30 cellular contexts compared by ENCODE assay signal in the genomic region with DNA sequence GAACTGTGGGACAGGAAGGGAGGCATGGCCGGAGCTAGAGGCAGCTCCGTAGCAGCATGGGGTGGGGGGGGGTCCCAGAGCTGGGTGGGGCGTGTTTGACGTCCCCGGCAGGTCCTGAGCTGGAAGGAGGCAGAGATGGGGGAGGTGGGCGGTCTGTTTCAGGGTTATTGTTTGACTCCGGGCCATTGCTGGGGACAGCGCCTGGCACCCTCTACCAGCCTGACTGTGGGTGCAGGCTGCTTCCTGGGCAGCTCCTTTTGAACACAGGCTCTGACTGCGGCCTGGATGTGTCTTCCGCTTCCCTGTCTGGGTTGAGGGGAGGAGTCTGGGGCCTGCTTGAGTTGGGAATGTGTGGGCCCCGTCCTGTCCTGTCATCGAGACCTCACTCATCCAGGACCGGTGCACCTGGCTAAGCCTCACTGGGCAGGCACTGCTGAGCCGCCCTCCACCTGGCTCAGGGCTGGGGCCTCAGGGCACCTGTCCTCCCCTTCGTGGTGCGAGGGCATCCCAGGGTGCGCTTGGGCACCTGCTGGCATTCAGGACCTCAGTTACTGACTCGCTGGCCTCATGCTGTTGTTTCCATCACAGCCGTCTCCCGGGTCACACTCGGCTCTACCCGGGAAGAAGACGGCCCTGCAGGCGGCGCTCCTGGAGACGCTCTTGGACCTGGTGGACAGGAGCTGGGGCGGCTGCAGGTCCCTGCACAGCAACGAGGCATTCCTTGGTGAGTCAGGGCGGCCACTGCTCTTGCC. TPM values are rescaled to one million over a fixed set of nuclear protein-coding genes. Genes with fewer than 3 reads are reported as not detected.
"Had no signal": no experiment of that assay in that cellular context is flagged by ENCODE, and none has a peak within 500 bp of the region (broad histone marks: within the 10 kb centered on the region; RNA-seq: fewer than 3 reads in every experiment).

No MANE protein-coding gene starts in this region.

- H3K4me1 ChIP-seq: breast epithelium, esophagus squamous epithelium, left lung, thyroid gland had no signal

- H3K4me3 ChIP-seq: breast epithelium, esophagus squamous epithelium, left lung, lung, mucosa of descending colon, thyroid gland had no signal

- H3K9ac ChIP-seq: SK-N-SH had no signal

- ATAC-seq: left lung had no signal

- H3K27ac ChIP-seq: breast epithelium, epithelial cell of prostate, esophagus squamous epithelium, left lung, neutrophil, thyroid gland had no signal

- H3K4me1 Mint-ChIP-seq: activated CD4-positive, alpha-beta memory T cell treated with anti-CD3 and anti-CD28 coated beads, Interleukin-2, amount 10 ng/mL, durations not matched to agents 7 days and 5 days; activated CD4-positive, alpha-beta T cell treated with anti-CD3 and anti-CD28 coated beads, Interleukin-2, amount 10 ng/mL, durations not matched to agents 24 days and 14 days; central memory CD8-positive, alpha-beta T cell; nephron had no signal

- H3K36me3 ChIP-seq: breast epithelium had no signal

- H3K4me3 Mint-ChIP-seq: activated CD4-positive, alpha-beta memory T cell treated with anti-CD3 and anti-CD28 coated beads, Interleukin-2, amount 10 ng/mL, durations not matched to agents 7 days and 5 days; activated CD4-positive, alpha-beta T cell treated with anti-CD3 and anti-CD28 coated beads, Interleukin-2, amount 10 ng/mL, durations not matched to agents 24 days and 14 days; activated T-helper 1 cell treated with anti-CD3 and anti-CD28 coated beads, Interleukin-12 subunit alpha, Interleukin-12 subunit beta, Interleukin-2, Interleukin-4 antibody, amounts not matched to agents 30 ng/mL and 10 ng/mL and 1 ng/mL, durations not matched to agents 14 hours and 24 hours and 36 hours; central memory CD8-positive, alpha-beta T cell; nephron; stimulated activated naive CD8-positive, alpha-beta T cell treated with anti-CD3 and anti-CD28 coated beads, Interleukin-15, Interleukin-2, amounts not matched to agents 100 ng/mL and 50 ng/mL, for 24 hours; T-helper 1 cell treated with Interleukin-12 subunit alpha and Interleukin-12 subunit beta and Interleukin-4 antibody, amounts not matched to agents 30 μg/mL and 1 μg/mL, for 36 hours had no signal

- H3K9me3 Mint-ChIP-seq: activated CD4-positive, alpha-beta memory T cell treated with anti-CD3 and anti-CD28 coated beads, Interleukin-2, amount 10 ng/mL, durations not matched to agents 7 days and 5 days; activated CD4-positive, alpha-beta T cell treated with anti-CD3 and anti-CD28 coated beads, Interleukin-2, amount 10 ng/mL, durations not matched to agents 24 days and 14 days; activated T-helper 1 cell treated with anti-CD3 and anti-CD28 coated beads, Interleukin-12 subunit alpha, Interleukin-12 subunit beta, Interleukin-2, Interleukin-4 antibody, amounts not matched to agents 30 ng/mL and 10 ng/mL and 1 ng/mL, durations not matched to agents 14 hours and 24 hours and 36 hours; central memory CD8-positive, alpha-beta T cell; nephron; stimulated activated naive CD8-positive, alpha-beta T cell treated with anti-CD3 and anti-CD28 coated beads, Interleukin-15, Interleukin-2, amounts not matched to agents 100 ng/mL and 50 ng/mL, for 24 hours; T-helper 1 cell treated with Interleukin-12 subunit alpha and Interleukin-12 subunit beta and Interleukin-4 antibody, amounts not matched to agents 30 μg/mL and 1 μg/mL, for 36 hours had no signal

- H3K4me2 ChIP-seq: SK-N-SH had no signal

- FAIRE-seq: colon, endometrium, TTC549 had no signal

- H3K27ac Mint-ChIP-seq: activated CD4-positive, alpha-beta memory T cell treated with anti-CD3 and anti-CD28 coated beads, Interleukin-2, amount 10 ng/mL, durations not matched to agents 7 days and 5 days; activated CD4-positive, alpha-beta T cell treated with anti-CD3 and anti-CD28 coated beads, Interleukin-2, amount 10 ng/mL, durations not matched to agents 24 days and 14 days; activated T-helper 1 cell treated with anti-CD3 and anti-CD28 coated beads, Interleukin-12 subunit alpha, Interleukin-12 subunit beta, Interleukin-2, Interleukin-4 antibody, amounts not matched to agents 30 ng/mL and 10 ng/mL and 1 ng/mL, durations not matched to agents 14 hours and 24 hours and 36 hours; nephron; progenitor cell of endocrine pancreas; stimulated activated naive CD8-positive, alpha-beta T cell treated with anti-CD3 and anti-CD28 coated beads, Interleukin-15, Interleukin-2, amounts not matched to agents 100 ng/mL and 50 ng/mL, for 24 hours; T-helper 1 cell treated with Interleukin-12 subunit alpha and Interleukin-12 subunit beta and Interleukin-4 antibody, amounts not matched to agents 30 μg/mL and 1 μg/mL, for 36 hours had no signal

- H3K27me3 ChIP-seq: breast epithelium, esophagus squamous epithelium, left lung, neutrophil, thyroid gland had no signal

- H3K9me3 ChIP-seq: breast epithelium, esophagus squamous epithelium, mucosa of descending colon, neutrophil, SK-N-SH, thyroid gland had no signal

- H3K27me3 Mint-ChIP-seq: activated CD4-positive, alpha-beta memory T cell treated with anti-CD3 and anti-CD28 coated beads, Interleukin-2, amount 10 ng/mL, durations not matched to agents 7 days and 5 days; activated CD4-positive, alpha-beta T cell treated with anti-CD3 and anti-CD28 coated beads, Interleukin-2, amount 10 ng/mL, durations not matched to agents 24 days and 14 days; central memory CD8-positive, alpha-beta T cell; progenitor cell of endocrine pancreas; stimulated activated naive CD8-positive, alpha-beta T cell treated with anti-CD3 and anti-CD28 coated beads, Interleukin-15, Interleukin-2, amounts not matched to agents 100 ng/mL and 50 ng/mL, for 24 hours had no signal

- DNase-seq: activated CD4-positive, alpha-beta memory T cell treated with anti-CD3 and anti-CD28 coated beads, Interleukin-2, amount 10 ng/mL, durations not matched to agents 7 days and 5 days; activated CD4-positive, alpha-beta T cell treated with anti-CD3 and anti-CD28 coated beads, Interleukin-2, amount 10 ng/mL, durations not matched to agents 24 days and 14 days; activated CD4-positive, CD25-positive, alpha-beta regulatory T cell treated with anti-CD3 and anti-CD28 coated beads, Interleukin-2, amount 50 U/mL, for 72 hours; activated gamma-delta T cell treated with Interleukin-2 at 50 U/mL for 16 hours; activated naive CD4-positive, alpha-beta T cell treated with anti-CD3 and anti-CD28 coated beads, Interleukin-2, amount 50 U/mL, for 16 hours; amygdala; effector CD8-positive, alpha-beta T cell; esophagus squamous epithelium; foreskin melanocyte; mesendoderm; SK-N-SH; stimulated activated CD4-positive, alpha-beta T cell treated with anti-CD3 and anti-CD28 coated beads, Interleukin-2, amount 100 ng/mL, for 48 hours; SW 1271; T-helper 9 cell; thyroid gland had no signal

RNA-seq across cellular contexts. Expression of gene TPPP, which starts 54.5 kb away (rescaled TPM):
- total RNA-seq: activated CD4-positive, alpha-beta T cell treated with anti-CD3 and anti-CD28 coated beads, Interleukin-2, amount 10 ng/mL, durations not matched to agents 24 days and 14 days; activated T-helper 1 cell treated with anti-CD3 and anti-CD28 coated beads, Interleukin-12 subunit alpha, Interleukin-12 subunit beta, Interleukin-2, Interleukin-4 antibody, amounts not matched to agents 30 ng/mL and 10 ng/mL and 1 ng/mL, durations not matched to agents 14 hours and 24 hours and 36 hours had no signal
